In genomic region chr14:76977793-76978730, GRCh38 we compare ENCODE assay signal across 8 cellular contexts. TPM values are rescaled to one million over a fixed set of nuclear protein-coding genes. Genes with fewer than 3 reads are reported as not detected.
A peak's percentile ranks its signal among the peaks of the same experiment; 100 is the strongest.
DNase-seq lines count a peak whose midpoint lies in the region; ATAC-seq and TF ChIP-seq lines count a peak whose summit lies in the region.

No MANE protein-coding gene starts in this region.

- ATAC-seq in GM18867 (IDR thresholded peaks at IDR 0.05; ENCODE audit: unreplicated experiment) (peak; percentile 83), HG03066 (IDR thresholded peaks at IDR 0.05; ENCODE audit: low read depth, unreplicated experiment) (peak; percentile 90)

- WGBS in adipose tissue, 3 donors, result 45 to 71% (median 46%) methylated on average over 15 of the region's 15 CpGs
- WGBS in lower leg skin, 2 donors, result 47 to 67% methylated on average over 15 of the region's 15 CpGs

- no peak for TF ChIP-seq POLR2A in lower leg skin (IDR thresholded peaks at IDR 0.05)

- TF ChIP-seq CTCF in lower leg skin (IDR thresholded peaks at IDR 0.05), result no peak

- H3K4me3 ChIP-seq in lower leg skin (ENCODE audit: low read depth, poor library complexity, severe bottlenecking), result no peak overlapping the region

- peak; percentile 54 to 91 (median 81) for DNase-seq in T-helper 2 cell
- DNase-seq in lower leg skin (ENCODE audit: low spot score in 2 of 2), result peak; percentile 73 to 94
- peak; percentile 30 to 63 for DNase-seq in stimulated activated CD8-positive, alpha-beta memory T cell treated with anti-CD3 and anti-CD28 coated beads, Interleukin-4, amount 100 ng/mL, for 1 hour (ENCODE audit: low read depth in 2 of 2, low spot score in 1 of 2)
- DNase-seq in NCI-H2029 treated with DMSO at 0.1 percent for 48 hours (lab: John Stamatoyannopoulos, UW), result no peak
- no peak for DNase-seq in COLO668 (lab: John Stamatoyannopoulos, UW; ENCODE audit: unreplicated experiment)

- intact Hi-C loops in lower leg skin (cut with DNase I; ENCODE audit: low total_unique reads), result no loop called here

- peak overlapping the region; percentile 54 for H3K27ac ChIP-seq in adipose tissue (ENCODE audit: low read depth, low read length)

RNA-seq across cellular contexts. Expression of gene IRF2BPL, which starts 50.4 kb away (rescaled TPM):
- polyA plus RNA-seq in adipose tissue, result 10 to 100 TPM; 13.7 to 53.2 (median 27.3) TPM
- total RNA-seq in lower leg skin, result 100 to 1,000 TPM in 1 of 4 donors, 10 to 100 TPM in 3; 64.5 to 100 (median 94.0) TPM

Comparison
In these comparisons a context has a peak if more than half of its experiments do, and no peak if none do; other contexts are left out.
1. DNase-seq: peak in T-helper 2 cell (5 of 5), lower leg skin (2 of 2) and stimulated activated CD8-positive, alpha-beta memory T cell treated with anti-CD3 and anti-CD28 coated beads, Interleukin-4, amount 100 ng/mL, for 1 hour (2 of 2); none in NCI-H2029 treated with DMSO at 0.1 percent for 48 hours (single experiment) and COLO668 (single experiment).